11 cellular contexts compared by ENCODE assay signal in genomic region chr12:79012616-79013015, GRCh38.
"Had no signal": no experiment of that assay in that cellular context is flagged by ENCODE, and none has a peak within 500 bp of the region (broad histone marks: within the 10 kb centered on the region; RNA-seq: fewer than 3 reads in every experiment).

No MANE protein-coding gene starts in this region.

- H3K27ac Mint-ChIP-seq: activated naive CD4-positive, alpha-beta T cell treated with anti-CD3 and anti-CD28 coated beads, Interleukin-2, amount 50 U/mL, for 24 hours; dendritic cell treated with granulocyte-macrophage colony-stimulating factor and Interleukin-4, amounts not matched to agents 40 ng/mL and 50 ng/mL, for 4 days; endodermal cell had no signal

- H3K4me3 Mint-ChIP-seq: activated naive CD4-positive, alpha-beta T cell treated with anti-CD3 and anti-CD28 coated beads, Interleukin-2, amount 50 U/mL, for 24 hours; dendritic cell treated with granulocyte-macrophage colony-stimulating factor and Interleukin-4, amounts not matched to agents 40 ng/mL and 50 ng/mL, for 4 days; endodermal cell had no signal

- DNase-seq: activated CD4-positive, alpha-beta T cell treated with anti-CD3 and anti-CD28 coated beads, Interleukin-2, amount 50 U/mL, for 4 hours; activated CD4-positive, CD25-positive, alpha-beta regulatory T cell treated with anti-CD3 and anti-CD28 coated beads, Interleukin-2, amount 50 U/mL, for 72 hours; activated T-cell treated with anti-CD3 and anti-CD28 coated beads, Interleukin-2, amount 50 U/mL, for 1 hour; cerebellar nuclear complex; endodermal cell; hypothalamus; small intestine; thyroid gland had no signal

- H3K4me1 Mint-ChIP-seq: activated naive CD4-positive, alpha-beta T cell treated with anti-CD3 and anti-CD28 coated beads, Interleukin-2, amount 50 U/mL, for 24 hours; endodermal cell had no signal

- H3K9me3 ChIP-seq: thyroid gland, vagina had no signal

- H3K27me3 ChIP-seq: thyroid gland, vagina had no signal

- H3K27ac ChIP-seq: thyroid gland, vagina had no signal

- H3K27me3 Mint-ChIP-seq: activated naive CD4-positive, alpha-beta T cell treated with anti-CD3 and anti-CD28 coated beads, Interleukin-2, amount 50 U/mL, for 24 hours; dendritic cell treated with granulocyte-macrophage colony-stimulating factor and Interleukin-4, amounts not matched to agents 40 ng/mL and 50 ng/mL, for 4 days had no signal

- H3K9me3 Mint-ChIP-seq: endodermal cell had no signal

- H3K36me3 Mint-ChIP-seq: activated naive CD4-positive, alpha-beta T cell treated with anti-CD3 and anti-CD28 coated beads, Interleukin-2, amount 50 U/mL, for 24 hours had no signal

- H3K4me1 ChIP-seq: thyroid gland, vagina had no signal
